In genomic region chr6:11366183-11366933, GRCh38 we compare ENCODE assay signal across 8 cellular contexts.
DNase-seq lines count a peak whose midpoint lies in the region; ATAC-seq and TF ChIP-seq lines count a peak whose summit lies in the region.

No MANE protein-coding gene starts in this region.

- peak overlapping the region; percentile 90 for H3K27ac Mint-ChIP-seq in T-helper 17 cell

- no peak for TF ChIP-seq POLR2A in esophagus squamous epithelium (IDR thresholded peaks at IDR 0.05)

- intact Hi-C loops in esophagus squamous epithelium (cut with DNase I): no loop called here

- H3K4me3 Mint-ChIP-seq in T-helper 17 cell: peak overlapping the region; percentile 69

- no peak for TF ChIP-seq CTCF in esophagus squamous epithelium (IDR thresholded peaks at IDR 0.05)
- TF ChIP-seq CTCF in thoracic aorta (IDR thresholded peaks at IDR 0.05): no peak
- TF ChIP-seq CTCF in WERI-Rb-1 (IDR thresholded peaks at IDR 0.05; ENCODE audit: low read depth, low read length): no peak

- H3K4me3 ChIP-seq in esophagus squamous epithelium (no peak overlapping the region), thoracic aorta (no peak overlapping the region), WERI-Rb-1 (ENCODE audit: low read depth, low read length) (no peak overlapping the region)

- H3K4me1 ChIP-seq in esophagus squamous epithelium (peaks cover 7 to 50% (median 25%) of the 10 kb centered on the region in 3 donors), thoracic aorta (ENCODE audit: control insufficient read depth in 1 of 2, low read depth in 2 of 2) (peaks cover 31 to 56% of the 10 kb centered on the region in 2 donors)

- ATAC-seq in GM18909 (IDR thresholded peaks at IDR 0.05; ENCODE audit: poor library complexity, unreplicated experiment) (peak; percentile 77), HG02759 (IDR thresholded peaks at IDR 0.05; ENCODE audit: unreplicated experiment) (peak; percentile 73), T-helper 17 cell (peak; percentile 82), thoracic aorta (ENCODE audit: insufficient number of reproducible peaks, low FRiP score, low read depth) (no peak)

- DNase-seq in T-helper 17 cell: peak in 2 of 3 donors; percentile 14 to 15
- DNase-seq in esophagus squamous epithelium (lab: John Stamatoyannopoulos, UW): no peak
- no peak for DNase-seq in thoracic aorta (ENCODE audit: low spot score)
- DNase-seq in NCI-H1436 treated with DMSO at 0.1 percent for 48 hours (lab: John Stamatoyannopoulos, UW): no peak
- no peak for DNase-seq in WERI-Rb-1
- no peak for DNase-seq in NCI-H2227 treated with DMSO at 0.1 percent for 48 hours (lab: John Stamatoyannopoulos, UW)

- no peaks in the 10 kb centered on the region for H3K27me3 Mint-ChIP-seq in T-helper 17 cell

- WGBS in esophagus squamous epithelium, 2 donors: 48 to 60% methylated on average over 7 of the region's 7 CpGs

- no peaks in the 10 kb centered on the region for H3K27me3 ChIP-seq in esophagus squamous epithelium
- no peaks in the 10 kb centered on the region for H3K27me3 ChIP-seq in thoracic aorta (replicated peaks; ENCODE audit: insufficient read depth)
- H3K27me3 ChIP-seq in WERI-Rb-1 (ENCODE audit: insufficient read depth, low read depth, severe bottlenecking): no peaks in the 10 kb centered on the region

- peaks cover 53% of the 10 kb centered on the region for H3K4me1 Mint-ChIP-seq in T-helper 17 cell

- peak overlapping the region; percentile 52 to 82 (median 76) for H3K27ac ChIP-seq in esophagus squamous epithelium
- H3K27ac ChIP-seq in thoracic aorta: peak overlapping the region; percentile 86 to 90
- H3K27ac ChIP-seq in WERI-Rb-1: no peak overlapping the region

- H3K36me3 ChIP-seq in esophagus squamous epithelium (no peaks in the 10 kb centered on the region), thoracic aorta (no peaks in the 10 kb centered on the region), WERI-Rb-1 (no peaks in the 10 kb centered on the region)

- H3K9me3 ChIP-seq in T-helper 17 cell (ENCODE audit: control insufficient read depth, low read length, poor library complexity, severe bottlenecking): no peaks in the 10 kb centered on the region
- H3K9me3 ChIP-seq in esophagus squamous epithelium: no peaks in the 10 kb centered on the region
- H3K9me3 ChIP-seq in thoracic aorta: no peaks in the 10 kb centered on the region
- no peaks in the 10 kb centered on the region for H3K9me3 ChIP-seq in WERI-Rb-1 (ENCODE audit: severe bottlenecking)

- H3K36me3 Mint-ChIP-seq in T-helper 17 cell (ENCODE audit: low read depth): peaks cover 8% of the 10 kb centered on the region

Comparison
In these comparisons a context has a peak if more than half of its experiments do, and no peak if none do; other contexts are left out.
1. DNase-seq: peak in T-helper 17 cell (2 of 3); none in esophagus squamous epithelium (single experiment), thoracic aorta (single experiment), NCI-H1436 treated with DMSO at 0.1 percent for 48 hours (single experiment), WERI-Rb-1 (single experiment) and NCI-H2227 treated with DMSO at 0.1 percent for 48 hours (single experiment).